ENCODE assay signal across 20 cellular contexts in the genomic region with DNA sequence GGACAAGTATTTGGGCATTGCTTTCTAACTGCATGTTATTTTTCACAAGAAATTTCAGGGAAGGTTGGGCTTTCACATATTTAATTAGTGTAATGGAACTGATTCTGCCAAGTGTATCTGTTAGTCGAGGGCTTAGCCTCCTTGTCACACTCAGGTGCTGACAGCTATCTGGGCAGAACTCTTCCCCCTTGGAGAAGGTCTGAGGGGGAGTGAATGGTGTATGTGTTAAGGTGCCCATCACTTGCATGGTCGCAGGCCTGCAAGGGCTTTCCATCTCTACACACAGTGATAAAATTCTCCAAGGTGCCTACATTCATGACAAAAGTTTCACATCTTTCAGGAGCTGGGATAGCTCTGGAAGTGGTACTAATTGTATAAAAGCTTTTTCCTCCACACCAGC.
DNase-seq lines count a peak whose midpoint lies in the region; ATAC-seq, FAIRE-seq and TF ChIP-seq lines count a peak whose summit lies in the region.
"Had no signal": no experiment of that assay in that cellular context is flagged by ENCODE, and none has a peak within 500 bp of the region (broad histone marks: within the 10 kb centered on the region; RNA-seq: fewer than 3 reads in every experiment).

No MANE protein-coding gene starts in this region.

- H3K36me3 Mint-ChIP-seq in activated T-cell treated with anti-CD3 and anti-CD28 coated beads, Interleukin-2, amount 50 U/mL, for 72 hours (ENCODE audit: insufficient read depth in 2 of 2), result peaks cover 0 to 3% of the 10 kb centered on the region in 2 donors
- peaks cover 35% of the 10 kb centered on the region for H3K36me3 Mint-ChIP-seq in activated CD8-positive, alpha-beta T cell treated with anti-CD3 and anti-CD28 coated beads, Interleukin-2, amount 10 ng/mL, durations not matched to agents 7 days and 5 days (ENCODE audit: low read depth)
- no peaks in the 10 kb centered on the region for H3K36me3 Mint-ChIP-seq in natural killer cell

- in situ Hi-C loops in KBM-7 (cut with MboI; ENCODE audit: low pct_unique_long_range_greater_than_20kb, low sequenced_read_pairs), result no loop called here

- ATAC-seq in activated T-cell treated with anti-CD3 and anti-CD28 coated beads, Interleukin-2, amount 50 U/mL, for 72 hours (replicated peaks in 1 of 2), result no peak
- ATAC-seq in activated CD8-positive, alpha-beta T cell treated with anti-CD3 and anti-CD28 coated beads, Interleukin-2, amount 10 ng/mL, durations not matched to agents 7 days and 5 days, result no peak
- ATAC-seq in natural killer cell (no peak), GM19328 (IDR thresholded peaks at IDR 0.05; ENCODE audit: unreplicated experiment) (no peak)
- ATAC-seq: activated T-cell treated with anti-CD3 and anti-CD28 coated beads, Interleukin-2, amount 50 U/mL, for 4 hours had no signal

- CTCF ChIA-PET in activated CD8-positive, alpha-beta T cell treated with anti-CD3 and anti-CD28 coated beads, Interleukin-2, amount 10 ng/mL, durations not matched to agents 7 days and 5 days (lab: Charles Lee), result interaction anchor here (0.9 to 1.4 kb wide), 3 partner anchors 11 to 217 kb away, joined by 3 to 8 read pairs (median 4); no protein-coding TSS in a partner anchor

- H3K4me1 Mint-ChIP-seq in activated T-cell treated with anti-CD3 and anti-CD28 coated beads, Interleukin-2, amount 50 U/mL, for 72 hours (ENCODE audit: low read depth), result peaks cover 81% of the 10 kb centered on the region
- H3K4me1 Mint-ChIP-seq in activated CD8-positive, alpha-beta T cell treated with anti-CD3 and anti-CD28 coated beads, Interleukin-2, amount 10 ng/mL, durations not matched to agents 7 days and 5 days (ENCODE audit: low read depth), result peaks cover 87% of the 10 kb centered on the region
- H3K4me1 Mint-ChIP-seq in natural killer cell, result peaks cover 85 to 91% of the 10 kb centered on the region in 2 donors

- intact Hi-C loops in natural killer cell (cut with micrococcal nuclease), result no loop called here

- H3K27me3 Mint-ChIP-seq in activated T-cell treated with anti-CD3 and anti-CD28 coated beads, Interleukin-2, amount 50 U/mL, for 72 hours (ENCODE audit: low read depth), result no peaks in the 10 kb centered on the region
- no peaks in the 10 kb centered on the region for H3K27me3 Mint-ChIP-seq in activated CD8-positive, alpha-beta T cell treated with anti-CD3 and anti-CD28 coated beads, Interleukin-2, amount 10 ng/mL, durations not matched to agents 7 days and 5 days (ENCODE audit: low read depth)
- no peaks in the 10 kb centered on the region for H3K27me3 Mint-ChIP-seq in natural killer cell (ENCODE audit: low read depth in 2 of 2)
- H3K27me3 Mint-ChIP-seq: activated naive CD4-positive, alpha-beta T cell treated with anti-CD3 and anti-CD28 coated beads, Interleukin-2, amount 10 ng/mL, durations not matched to agents 7 days and 5 days had no signal

- peak; percentile 78 for FAIRE-seq in GM12891 (lab: Jason Lieb, UNC)
- FAIRE-seq: endometrium, keratinocyte had no signal

- peak overlapping the region; percentile 93 for H3K27ac Mint-ChIP-seq in activated T-cell treated with anti-CD3 and anti-CD28 coated beads, Interleukin-2, amount 50 U/mL, for 72 hours
- peak overlapping the region; percentile 37 for H3K27ac Mint-ChIP-seq in activated CD8-positive, alpha-beta T cell treated with anti-CD3 and anti-CD28 coated beads, Interleukin-2, amount 10 ng/mL, durations not matched to agents 7 days and 5 days
- peak overlapping the region; percentile 78 to 88 for H3K27ac Mint-ChIP-seq in natural killer cell
- H3K27ac Mint-ChIP-seq: activated naive CD4-positive, alpha-beta T cell treated with anti-CD3 and anti-CD28 coated beads, Interleukin-2, amount 10 ng/mL, durations not matched to agents 7 days and 5 days had no signal

- POLR2A ChIA-PET in activated CD8-positive, alpha-beta T cell treated with anti-CD3 and anti-CD28 coated beads, Interleukin-2, amount 10 ng/mL, durations not matched to agents 7 days and 5 days (lab: Charles Lee), result interaction anchor here (0.6 kb wide), 1 partner anchor 1381 kb away, joined by 3 read pairs; no protein-coding TSS in a partner anchor

- H3K4me3 Mint-ChIP-seq in activated T-cell treated with anti-CD3 and anti-CD28 coated beads, Interleukin-2, amount 50 U/mL, for 72 hours, result peak overlapping the region in 1 of 2 donors; percentile 89
- no peak overlapping the region for H3K4me3 Mint-ChIP-seq in activated CD8-positive, alpha-beta T cell treated with anti-CD3 and anti-CD28 coated beads, Interleukin-2, amount 10 ng/mL, durations not matched to agents 7 days and 5 days
- H3K4me3 Mint-ChIP-seq in natural killer cell, result peak overlapping the region; percentile 82
- H3K4me3 Mint-ChIP-seq: activated naive CD4-positive, alpha-beta T cell treated with anti-CD3 and anti-CD28 coated beads, Interleukin-2, amount 10 ng/mL, durations not matched to agents 7 days and 5 days had no signal

- H3K9me3 Mint-ChIP-seq in activated T-cell treated with anti-CD3 and anti-CD28 coated beads, Interleukin-2, amount 50 U/mL, for 72 hours, result no peaks in the 10 kb centered on the region
- no peaks in the 10 kb centered on the region for H3K9me3 Mint-ChIP-seq in activated CD8-positive, alpha-beta T cell treated with anti-CD3 and anti-CD28 coated beads, Interleukin-2, amount 10 ng/mL, durations not matched to agents 7 days and 5 days (ENCODE audit: insufficient read depth)
- H3K9me3 Mint-ChIP-seq in natural killer cell, result no peaks in the 10 kb centered on the region
- H3K9me3 Mint-ChIP-seq: activated naive CD4-positive, alpha-beta T cell treated with anti-CD3 and anti-CD28 coated beads, Interleukin-2, amount 10 ng/mL, durations not matched to agents 7 days and 5 days; activated T-cell treated with anti-CD3 and anti-CD28 coated beads, Interleukin-2, amount 50 U/mL, for 4 hours had no signal

- no peak for TF ChIP-seq POLR2A in GM12891 (IDR thresholded peaks at IDR 0.05; ENCODE audit: low read depth, low read length)

- TF ChIP-seq CTCF in natural killer cell (IDR thresholded peaks at IDR 0.05), result no peak

- DNase-seq in activated T-cell treated with anti-CD3 and anti-CD28 coated beads, Interleukin-2, amount 50 U/mL, for 72 hours, result no peak
- DNase-seq in activated T-cell treated with anti-CD3 and anti-CD28 coated beads, Interleukin-2, amount 50 U/mL, for 48 hours, result no peak
- DNase-seq in GM12891 (ENCODE audit: insufficient read length, low spot score) (no peak), natural killer cell (no peak), KBM-7 (no peak), superior temporal gyrus (ENCODE audit: extremely low spot score) (no peak)
- no peak for DNase-seq in activated CD8-positive, alpha-beta T cell treated with anti-CD3 and anti-CD28 coated beads, Interleukin-2, amount 10 ng/mL, durations not matched to agents 7 days and 5 days
- DNase-seq: activated CD4-positive, alpha-beta T cell treated with anti-CD3 and anti-CD28 coated beads, Interleukin-2, amount 50 U/mL, for 48 hours; activated naive CD4-positive, alpha-beta T cell treated with anti-CD3 and anti-CD28 coated beads, Interleukin-2, amount 10 ng/mL, durations not matched to agents 7 days and 5 days; activated T-cell treated with anti-CD3 and anti-CD28 coated beads, Interleukin-2, amount 50 U/mL, for 4 hours; aorta; BE2C; caudate nucleus; NCI-H2081; NCI-H226; T-helper 9 cell; upper lobe of right lung had no signal

TF ChIP-seq in GM12891, 5 proteins besides CTCF, POLR2A, EP300 and RAD21:
- TF ChIP-seq PAX5 (IDR thresholded peaks at IDR 0.05; ENCODE audit: insufficient read depth, low read length, severe bottlenecking), result no peak
- TF ChIP-seq SPI1 (IDR thresholded peaks at IDR 0.05; ENCODE audit: low read depth, low read length), result no peak
- no peak for TF ChIP-seq TAF1 (IDR thresholded peaks at IDR 0.05; ENCODE audit: low read depth, low read length)
- TF ChIP-seq POU2F2 (IDR thresholded peaks at IDR 0.05; ENCODE audit: low read depth, low read length), result no peak
- TF ChIP-seq POLR2AphosphoS5 (IDR thresholded peaks at IDR 0.05; ENCODE audit: low read depth, low read length), result no peak

Comparison
In these comparisons a context has a peak if more than half of its experiments do, and no peak if none do; other contexts are left out.
1. H3K27ac Mint-ChIP-seq: peak in every context shown above with its lines; median percentile 93 in activated T-cell treated with anti-CD3 and anti-CD28 coated beads, Interleukin-2, amount 50 U/mL, for 72 hours; 83 in natural killer cell; 37 in activated CD8-positive, alpha-beta T cell treated with anti-CD3 and anti-CD28 coated beads, Interleukin-2, amount 10 ng/mL, durations not matched to agents 7 days and 5 days.